ENCODE assay signal across 14 cellular contexts in the genomic region with DNA sequence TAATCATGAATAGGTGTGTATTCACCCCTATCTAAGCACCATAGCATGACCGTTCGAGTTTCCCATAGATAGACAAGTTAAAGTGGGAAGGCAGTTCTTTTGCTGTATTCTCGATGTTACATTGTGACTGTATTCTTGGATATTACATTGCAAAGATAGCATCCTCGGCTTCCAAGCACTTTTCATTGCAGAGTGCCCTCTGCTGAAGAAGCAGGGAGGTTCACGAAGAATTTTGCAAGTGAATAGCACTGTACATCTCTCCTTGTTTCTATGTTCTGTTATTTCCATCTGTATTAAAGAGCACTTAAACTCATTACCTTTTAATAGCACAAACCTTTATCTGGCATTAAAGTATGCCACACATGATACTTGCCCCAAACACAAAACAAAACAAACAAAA.
DNase-seq lines count a peak whose midpoint lies in the region; ATAC-seq and TF ChIP-seq lines count a peak whose summit lies in the region.
"Had no signal": no experiment of that assay in that cellular context is flagged by ENCODE, and none has a peak within 500 bp of the region (broad histone marks: within the 10 kb centered on the region; RNA-seq: fewer than 3 reads in every experiment).

No MANE protein-coding gene starts in this region.

- TF ChIP-seq CTCF in choroid plexus epithelial cell (conservative IDR thresholded peaks at IDR 0.05; ENCODE audit: low read depth, low read length), result no peak
- peak; percentile 37 for TF ChIP-seq CTCF in progenitor cell of endocrine pancreas (IDR thresholded peaks at IDR 0.05; ENCODE audit: unreplicated experiment)
- TF ChIP-seq CTCF in gastrocnemius medialis (IDR thresholded peaks at IDR 0.05 in 4 of 5, conservative IDR thresholded peaks at IDR 0.05 in 1 of 5), result no peak

- H3K4me3 ChIP-seq in choroid plexus epithelial cell (ENCODE audit: low read depth, low read length) (no peak overlapping the region), gastrocnemius medialis (no peak overlapping the region)
- H3K4me3 ChIP-seq: psoas muscle, upper lobe of right lung had no signal

- no peak overlapping the region for H3K27ac Mint-ChIP-seq in progenitor cell of endocrine pancreas
- H3K27ac Mint-ChIP-seq: activated naive CD8-positive, alpha-beta T cell treated with anti-CD3 and anti-CD28 coated beads, Interleukin-2, amount 50 U/mL, for 24 hours; mesothelial cell of epicardium had no signal

- in situ Hi-C loops in gastrocnemius medialis (cut with MboI; ENCODE audit: low sequenced_read_pairs in 4 of 4), result no loop called here

- no peak overlapping the region for H3K4me3 Mint-ChIP-seq in progenitor cell of endocrine pancreas (ENCODE audit: low read depth)
- H3K4me3 Mint-ChIP-seq: activated naive CD8-positive, alpha-beta T cell treated with anti-CD3 and anti-CD28 coated beads, Interleukin-2, amount 50 U/mL, for 24 hours; mesothelial cell of epicardium had no signal

- no peaks in the 10 kb centered on the region for H3K4me1 ChIP-seq in gastrocnemius medialis
- H3K4me1 ChIP-seq: psoas muscle, upper lobe of right lung had no signal

- H3K9me3 ChIP-seq in gastrocnemius medialis, result no peaks in the 10 kb centered on the region
- H3K9me3 ChIP-seq: psoas muscle, upper lobe of right lung had no signal

- H3K36me3 Mint-ChIP-seq in progenitor cell of endocrine pancreas (ENCODE audit: insufficient read depth), result no peaks in the 10 kb centered on the region
- H3K36me3 Mint-ChIP-seq: mesothelial cell of epicardium had no signal

- no peak for TF ChIP-seq POLR2A in gastrocnemius medialis (IDR thresholded peaks at IDR 0.05)

- H3K27me3 Mint-ChIP-seq in progenitor cell of endocrine pancreas, result no peaks in the 10 kb centered on the region
- H3K27me3 Mint-ChIP-seq: activated naive CD8-positive, alpha-beta T cell treated with anti-CD3 and anti-CD28 coated beads, Interleukin-2, amount 50 U/mL, for 24 hours had no signal

- no peaks in the 10 kb centered on the region for H3K36me3 ChIP-seq in gastrocnemius medialis
- H3K36me3 ChIP-seq: upper lobe of right lung had no signal

- no peaks in the 10 kb centered on the region for H3K27me3 ChIP-seq in gastrocnemius medialis
- H3K27me3 ChIP-seq: upper lobe of right lung had no signal

- peaks cover 21% of the 10 kb centered on the region for H3K9me3 Mint-ChIP-seq in progenitor cell of endocrine pancreas (ENCODE audit: low read depth)
- H3K9me3 Mint-ChIP-seq: activated naive CD8-positive, alpha-beta T cell treated with anti-CD3 and anti-CD28 coated beads, Interleukin-2, amount 50 U/mL, for 24 hours had no signal

- DNase-seq in NCI-H510A treated with DMSO at 0.1 percent for 48 hours (lab: John Stamatoyannopoulos, UW), result peak; percentile 4
- DNase-seq in NCI-H510A (lab: John Stamatoyannopoulos, UW), result no peak
- DNase-seq in NCI-H82 (lab: John Stamatoyannopoulos, UW), result peak; percentile 33
- peak; percentile 0 for DNase-seq in choroid plexus epithelial cell (ENCODE audit: low read depth)
- no peak for DNase-seq in progenitor cell of endocrine pancreas (ENCODE audit: low spot score, unreplicated experiment)
- no peak for DNase-seq in gastrocnemius medialis
- no peak for DNase-seq in iPS-NIHi11 (ENCODE audit: low spot score)
- no peak for DNase-seq in midbrain (lab: John Stamatoyannopoulos, UW)
- DNase-seq: activated naive CD8-positive, alpha-beta T cell treated with anti-CD3 and anti-CD28 coated beads, Interleukin-2, amount 50 U/mL, for 24 hours; activated T-cell treated with anti-CD3 and anti-CD28 coated beads for 4 hours; NK-92 treated with Interleukin-12 subunit alpha and Interleukin-12 subunit beta, amount 100 ng/mL, for 24 hours; psoas muscle; upper lobe of right lung had no signal

- no peak overlapping the region for H3K27ac ChIP-seq in gastrocnemius medialis
- H3K27ac ChIP-seq: psoas muscle, upper lobe of right lung had no signal

- no peaks in the 10 kb centered on the region for H3K4me1 Mint-ChIP-seq in progenitor cell of endocrine pancreas (ENCODE audit: low read depth)
- H3K4me1 Mint-ChIP-seq: activated naive CD8-positive, alpha-beta T cell treated with anti-CD3 and anti-CD28 coated beads, Interleukin-2, amount 50 U/mL, for 24 hours; mesothelial cell of epicardium had no signal

- intact Hi-C loops in gastrocnemius medialis (cut with DNase I; ENCODE audit: low total_unique reads), result no loop called here

- no peak for ATAC-seq in gastrocnemius medialis
- ATAC-seq: activated naive CD8-positive, alpha-beta T cell treated with anti-CD3 and anti-CD28 coated beads, Interleukin-2, amount 50 U/mL, for 24 hours; psoas muscle; upper lobe of right lung had no signal

Comparison
In these comparisons a context has a peak if more than half of its experiments do, and no peak if none do; other contexts are left out.
1. DNase-seq: peak in NCI-H510A treated with DMSO at 0.1 percent for 48 hours (single experiment), NCI-H82 (single experiment) and choroid plexus epithelial cell (single experiment); none in NCI-H510A (single experiment), progenitor cell of endocrine pancreas (single experiment), gastrocnemius medialis (0 of 2), iPS-NIHi11 (single experiment) and midbrain (single experiment).